1 cellular context compared by ENCODE assay signal in the genomic region with DNA sequence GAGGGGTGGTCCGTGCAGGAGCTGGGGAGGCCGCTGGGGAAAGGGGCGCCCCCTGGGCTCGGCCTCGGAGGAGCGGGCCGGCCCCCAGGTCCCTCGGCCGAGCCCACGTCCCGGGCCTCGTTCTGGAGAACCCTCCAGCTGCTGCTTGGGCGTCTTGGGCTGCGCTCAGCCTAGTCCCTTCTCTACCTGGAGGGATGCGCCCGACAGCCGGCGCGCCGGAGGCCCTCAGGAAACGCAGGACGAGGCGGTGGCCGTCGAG.
TF ChIP-seq lines count a peak whose summit lies in the region.

No MANE protein-coding gene starts in this region.

TF ChIP-seq in HepG2, 621 proteins besides CTCF, POLR2A, EP300 and RAD21 (continued from another document and continues in another):
- TF ChIP-seq, protein P1, sequence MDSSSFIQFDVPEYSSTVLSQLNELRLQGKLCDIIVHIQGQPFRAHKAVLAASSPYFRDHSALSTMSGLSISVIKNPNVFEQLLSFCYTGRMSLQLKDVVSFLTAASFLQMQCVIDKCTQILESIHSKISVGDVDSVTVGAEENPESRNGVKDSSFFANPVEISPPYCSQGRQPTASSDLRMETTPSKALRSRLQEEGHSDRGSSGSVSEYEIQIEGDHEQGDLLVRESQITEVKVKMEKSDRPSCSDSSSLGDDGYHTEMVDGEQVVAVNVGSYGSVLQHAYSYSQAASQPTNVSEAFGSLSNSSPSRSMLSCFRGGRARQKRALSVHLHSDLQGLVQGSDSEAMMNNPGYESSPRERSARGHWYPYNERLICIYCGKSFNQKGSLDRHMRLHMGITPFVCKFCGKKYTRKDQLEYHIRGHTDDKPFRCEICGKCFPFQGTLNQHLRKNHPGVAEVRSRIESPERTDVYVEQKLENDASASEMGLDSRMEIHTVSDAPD (CRISPR knock-in tag; IDR thresholded peaks at IDR 0.05): no peak
- TF ChIP-seq ZNF777 (CRISPR knock-in tag; IDR thresholded peaks at IDR 0.05) (peak; percentile 99), KLF13 (CRISPR knock-in tag; IDR thresholded peaks at IDR 0.05) (no peak), MTERF4 (CRISPR knock-in tag; IDR thresholded peaks at IDR 0.05) (no peak), MAFK (conservative IDR thresholded peaks at IDR 0.05 in 1 of 2, IDR thresholded peaks at IDR 0.05 in 1 of 2; ENCODE audit: low read length in 2 of 2) (no peak), GPN1 (CRISPR knock-in tag; IDR thresholded peaks at IDR 0.05; ENCODE audit: borderline replicate concordance) (no peak), ZNF260 (CRISPR knock-in tag; IDR thresholded peaks at IDR 0.05; ENCODE audit: borderline replicate concordance, low read depth) (no peak), ATF3 (CRISPR knock-in tag; IDR thresholded peaks at IDR 0.05) (no peak), ZMYM2 (CRISPR knock-in tag; IDR thresholded peaks at IDR 0.05) (no peak; the same call in 1 of the 2 replicates), ZNF274 (CRISPR knock-in tag; IDR thresholded peaks at IDR 0.05) (no peak), TBL1XR1 (IDR thresholded peaks at IDR 0.05; ENCODE audit: borderline replicate concordance, low read length, partially characterized antibody) (no peak), FOSL1 (CRISPR knock-in tag; IDR thresholded peaks at IDR 0.05; ENCODE audit: borderline replicate concordance) (no peak), ZNF343 (CRISPR knock-in tag; IDR thresholded peaks at IDR 0.05) (no peak), ZNF772 (CRISPR knock-in tag; IDR thresholded peaks at IDR 0.05) (peak; percentile 17; the same call in 1 of the 2 replicates), PAX8 (CRISPR knock-in tag; IDR thresholded peaks at IDR 0.05; ENCODE audit: borderline replicate concordance) (no peak), HNRNPK (IDR thresholded peaks at IDR 0.05; ENCODE audit: low read depth, low read length, poor library complexity, severe bottlenecking) (no peak), EEA1 (CRISPR knock-in tag; IDR thresholded peaks at IDR 0.05; ENCODE audit: borderline replicate concordance) (no peak), JDP2 (CRISPR knock-in tag; IDR thresholded peaks at IDR 0.05; ENCODE audit: borderline replicate concordance) (no peak), CCAR2 (optimal IDR thresholded peaks at IDR 0.05; ENCODE audit: low read depth, low read length) (no peak), NR2F6 (IDR thresholded peaks at IDR 0.05) (no peak), NR2F6 (CRISPR knock-in tag; IDR thresholded peaks at IDR 0.05) (no peak), CCDC6 (CRISPR knock-in tag; IDR thresholded peaks at IDR 0.05) (no peak), SMARCE1 (IDR thresholded peaks at IDR 0.05; ENCODE audit: borderline replicate concordance) (no peak), ZNF691 (CRISPR knock-in tag; IDR thresholded peaks at IDR 0.05; ENCODE audit: borderline replicate concordance, low read depth) (no peak), ZNF781 (CRISPR knock-in tag; IDR thresholded peaks at IDR 0.05; ENCODE audit: borderline replicate concordance, not compliant biosample characterization) (no peak), ZBTB1 (CRISPR knock-in tag; IDR thresholded peaks at IDR 0.05; ENCODE audit: borderline replicate concordance) (no peak), TGIF2 (CRISPR knock-in tag; IDR thresholded peaks at IDR 0.05) (no peak), ATAD3A (CRISPR knock-in tag; IDR thresholded peaks at IDR 0.05) (no peak), ZNF816 (CRISPR knock-in tag; IDR thresholded peaks at IDR 0.05; ENCODE audit: borderline replicate concordance) (no peak), ZNF615 (CRISPR knock-in tag; IDR thresholded peaks at IDR 0.05; ENCODE audit: borderline replicate concordance) (no peak), HOXD1 (CRISPR knock-in tag; IDR thresholded peaks at IDR 0.05) (no peak), ZFX (CRISPR knock-in tag; IDR thresholded peaks at IDR 0.05; ENCODE audit: low read depth) (peak; percentile 76), TCF12 (IDR thresholded peaks at IDR 0.05) (no peak), TCF12 (CRISPR knock-in tag; IDR thresholded peaks at IDR 0.05) (no peak), ZNF292 (CRISPR knock-in tag; IDR thresholded peaks at IDR 0.05; ENCODE audit: borderline replicate concordance, low read depth) (no peak), CENPX (CRISPR knock-in tag; IDR thresholded peaks at IDR 0.05) (no peak), ZNF746 (CRISPR knock-in tag; IDR thresholded peaks at IDR 0.05) (0 out of 2 replicates have a peak, but pooled peaks have one; percentile 1), KAT8 (CRISPR knock-in tag; IDR thresholded peaks at IDR 0.05) (no peak; the same call in 1 of the 2 replicates), SAFB2 (CRISPR knock-in tag; IDR thresholded peaks at IDR 0.05; ENCODE audit: borderline replicate concordance, low read depth) (no peak), ZNF563 (CRISPR knock-in tag; IDR thresholded peaks at IDR 0.05) (no peak), ATF7-NPFF (CRISPR knock-in tag; IDR thresholded peaks at IDR 0.05; ENCODE audit: low read depth) (no peak), ZNF234 (CRISPR knock-in tag; conservative IDR thresholded peaks at IDR 0.05) (no peak), DZIP1 (CRISPR knock-in tag; IDR thresholded peaks at IDR 0.05) (no peak), ONECUT2 (CRISPR knock-in tag; IDR thresholded peaks at IDR 0.05) (no peak), NONO (IDR thresholded peaks at IDR 0.05) (no peak), NONO (CRISPR knock-in tag; conservative IDR thresholded peaks at IDR 0.05) (no peak), ARID5B (CRISPR knock-in tag; IDR thresholded peaks at IDR 0.05) (no peak), NCOA1 (CRISPR knock-in tag; IDR thresholded peaks at IDR 0.05) (no peak), ZNF773 (CRISPR knock-in tag; IDR thresholded peaks at IDR 0.05; ENCODE audit: borderline replicate concordance) (no peak), ZEB1 (IDR thresholded peaks at IDR 0.05; ENCODE audit: insufficient replicate concordance, low read depth) (peak; percentile 22), ZNF530 (CRISPR knock-in tag; IDR thresholded peaks at IDR 0.05; ENCODE audit: low read depth) (no peak), ZNF883 (CRISPR knock-in tag; IDR thresholded peaks at IDR 0.05; ENCODE audit: not compliant biosample characterization) (no peak), NCOA2 (CRISPR knock-in tag; IDR thresholded peaks at IDR 0.05) (no peak), ZSCAN21 (CRISPR knock-in tag; IDR thresholded peaks at IDR 0.05; ENCODE audit: borderline replicate concordance) (no peak), CBX2 (IDR thresholded peaks at IDR 0.05; ENCODE audit: low read depth, low read length) (no peak), CBX2 (CRISPR knock-in tag; IDR thresholded peaks at IDR 0.05; ENCODE audit: low read depth) (no peak)
- TF ChIP-seq, protein P2, sequence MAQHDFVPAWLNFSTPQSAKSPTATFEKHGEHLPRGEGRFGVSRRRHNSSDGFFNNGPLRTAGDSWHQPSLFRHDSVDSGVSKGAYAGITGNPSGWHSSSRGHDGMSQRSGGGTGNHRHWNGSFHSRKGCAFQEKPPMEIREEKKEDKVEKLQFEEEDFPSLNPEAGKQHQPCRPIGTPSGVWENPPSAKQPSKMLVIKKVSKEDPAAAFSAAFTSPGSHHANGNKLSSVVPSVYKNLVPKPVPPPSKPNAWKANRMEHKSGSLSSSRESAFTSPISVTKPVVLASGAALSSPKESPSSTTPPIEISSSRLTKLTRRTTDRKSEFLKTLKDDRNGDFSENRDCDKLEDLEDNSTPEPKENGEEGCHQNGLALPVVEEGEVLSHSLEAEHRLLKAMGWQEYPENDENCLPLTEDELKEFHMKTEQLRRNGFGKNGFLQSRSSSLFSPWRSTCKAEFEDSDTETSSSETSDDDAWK (CRISPR knock-in tag; IDR thresholded peaks at IDR 0.05): no peak
- TF ChIP-seq, protein P3, sequence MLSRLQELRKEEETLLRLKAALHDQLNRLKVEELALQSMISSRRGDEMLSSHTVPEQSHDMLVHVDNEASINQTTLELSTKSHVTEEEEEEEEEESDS (CRISPR knock-in tag; IDR thresholded peaks at IDR 0.05; ENCODE audit: borderline replicate concordance): no peak; the same call in 1 of the 2 replicates
- TF ChIP-seq, protein P4, sequence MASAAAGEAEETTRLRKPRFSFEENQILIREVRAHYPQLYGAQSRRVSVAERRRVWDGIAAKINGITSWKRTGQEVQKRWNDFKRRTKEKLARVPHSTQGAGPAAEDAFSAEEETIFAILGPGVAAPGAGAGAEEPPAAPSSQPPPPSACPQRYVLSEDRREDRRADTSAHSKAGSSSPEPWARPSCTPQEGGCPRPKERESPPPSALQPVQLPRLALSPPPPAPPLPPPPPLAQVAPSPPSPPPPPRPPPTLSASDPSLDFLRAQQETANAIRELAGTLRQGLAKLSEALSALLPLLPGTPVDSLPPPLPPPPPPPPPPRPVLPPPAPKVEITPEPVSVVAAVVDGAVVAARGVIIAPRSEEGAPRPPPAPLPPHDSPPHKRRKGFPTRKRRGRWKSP (CRISPR knock-in tag; IDR thresholded peaks at IDR 0.05): no peak; the same call in 1 of the 2 replicates
- TF ChIP-seq, protein P5, sequence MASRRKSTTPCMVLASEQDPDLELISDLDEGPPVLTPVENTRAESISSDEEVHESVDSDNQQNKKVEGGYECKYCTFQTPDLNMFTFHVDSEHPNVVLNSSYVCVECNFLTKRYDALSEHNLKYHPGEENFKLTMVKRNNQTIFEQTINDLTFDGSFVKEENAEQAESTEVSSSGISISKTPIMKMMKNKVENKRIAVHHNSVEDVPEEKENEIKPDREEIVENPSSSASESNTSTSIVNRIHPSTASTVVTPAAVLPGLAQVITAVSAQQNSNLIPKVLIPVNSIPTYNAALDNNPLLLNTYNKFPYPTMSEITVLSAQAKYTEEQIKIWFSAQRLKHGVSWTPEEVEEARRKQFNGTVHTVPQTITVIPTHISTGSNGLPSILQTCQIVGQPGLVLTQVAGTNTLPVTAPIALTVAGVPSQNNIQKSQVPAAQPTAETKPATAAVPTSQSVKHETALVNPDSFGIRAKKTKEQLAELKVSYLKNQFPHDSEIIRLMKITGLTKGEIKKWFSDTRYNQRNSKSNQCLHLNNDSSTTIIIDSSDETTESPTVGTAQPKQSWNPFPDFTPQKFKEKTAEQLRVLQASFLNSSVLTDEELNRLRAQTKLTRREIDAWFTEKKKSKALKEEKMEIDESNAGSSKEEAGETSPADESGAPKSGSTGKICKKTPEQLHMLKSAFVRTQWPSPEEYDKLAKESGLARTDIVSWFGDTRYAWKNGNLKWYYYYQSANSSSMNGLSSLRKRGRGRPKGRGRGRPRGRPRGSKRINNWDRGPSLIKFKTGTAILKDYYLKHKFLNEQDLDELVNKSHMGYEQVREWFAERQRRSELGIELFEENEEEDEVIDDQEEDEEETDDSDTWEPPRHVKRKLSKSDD (CRISPR knock-in tag; IDR thresholded peaks at IDR 0.05; ENCODE audit: low read depth): no peak
